ENCODE assay signal across 9 cellular contexts in genomic region chr17:15436399-15437369, GRCh38. TPM values are rescaled to one million over a fixed set of nuclear protein-coding genes. Genes with fewer than 3 reads are reported as not detected.
DNase-seq lines count a peak whose midpoint lies in the region; ATAC-seq and TF ChIP-seq lines count a peak whose summit lies in the region.
"Had no signal": no experiment of that assay in that cellular context is flagged by ENCODE, and none has a peak within 500 bp of the region (broad histone marks: within the 10 kb centered on the region; RNA-seq: fewer than 3 reads in every experiment).

No MANE protein-coding gene starts in this region.

- POLR2A ChIA-PET in HEK293T (lab: Yijun Ruan, JAX): no interaction called here

- ATAC-seq in HG02840 (IDR thresholded peaks at IDR 0.05; ENCODE audit: low FRiP score, unreplicated experiment): no peak

- no peaks in the 10 kb centered on the region for H3K36me3 ChIP-seq in BLaER1 treated with 17β-estradiol and CSF1 and Interleukin-3, amounts not matched to agents 10 nM and 100 nM

- DNase-seq in HEK293T (ENCODE audit: extremely low spot score) (peak; percentile 38), RPMI7951 (ENCODE audit: low read depth) (peak; percentile 22), left kidney (ENCODE audit: low read depth, low spot score) (peak; percentile 50), NCI-H1694 treated with DMSO at 0.1 percent for 48 hours (lab: John Stamatoyannopoulos, UW) (no peak)
- DNase-seq in central memory CD4-positive, alpha-beta T cell: peak; percentile 24

- H3K4me3 ChIP-seq in BLaER1 treated with 17β-estradiol and CSF1 and Interleukin-3, amounts not matched to agents 10 nM and 100 nM: peak overlapping the region in 4 of 10 experiments; percentile 12 to 39 (median 16); a peak in 4 of 20 replicates

- no peaks in the 10 kb centered on the region for H3K27me3 ChIP-seq in BLaER1 treated with 17β-estradiol and CSF1 and Interleukin-3, amounts not matched to agents 10 nM and 100 nM

- H3K27ac ChIP-seq in BLaER1 treated with 17β-estradiol and CSF1 and Interleukin-3, amounts not matched to agents 10 nM and 100 nM: peak overlapping the region in 4 of 11 experiments; percentile 22 to 57 (median 45); a peak in 7 of 22 replicates
- peak overlapping the region; percentile 66 for H3K27ac ChIP-seq in temporal lobe (ENCODE audit: low read depth, low read length)
- H3K27ac ChIP-seq: parathyroid adenoma had no signal

- CTCF ChIA-PET in HEK293T (lab: Yijun Ruan, JAX): interaction anchor here (0.6 to 1.3 kb wide), 4 partner anchors 9 to 179 kb away, joined by 3 to 4 read pairs (median 4); no protein-coding TSS in a partner anchor

- peaks cover 9 to 17% (median 14%) of the 10 kb centered on the region in 10 experiments; a peak in 19 of 20 replicates for H3K4me1 ChIP-seq in BLaER1 treated with 17β-estradiol and CSF1 and Interleukin-3, amounts not matched to agents 10 nM and 100 nM
- H3K4me1 ChIP-seq: parathyroid adenoma had no signal

- no peak overlapping the region for H3K9ac ChIP-seq in BLaER1 treated with 17β-estradiol and CSF1 and Interleukin-3, amounts not matched to agents 10 nM and 100 nM
- H3K9ac ChIP-seq: parathyroid adenoma had no signal

- peaks cover 11 to 25% (median 19%) of the 10 kb centered on the region in 11 experiments for H3K9me3 ChIP-seq in BLaER1 treated with 17β-estradiol and CSF1 and Interleukin-3, amounts not matched to agents 10 nM and 100 nM (replicated peaks in 1 of 11)

- peak overlapping the region in 9 of 11 experiments; percentile 18 to 63 (median 57); a peak in 19 of 22 replicates for H3K4me2 ChIP-seq in BLaER1 treated with 17β-estradiol and CSF1 and Interleukin-3, amounts not matched to agents 10 nM and 100 nM

- H4K20me1 ChIP-seq in BLaER1 treated with 17β-estradiol and CSF1 and Interleukin-3, amounts not matched to agents 10 nM and 100 nM: no peaks in the 10 kb centered on the region

TF ChIP-seq in HEK293T, 16 proteins besides CTCF, POLR2A, EP300 and RAD21:
- 0 out of 2 replicates have a peak, but pooled peaks have one; percentile 16 for TF ChIP-seq ELF4 (IDR thresholded peaks at IDR 0.05)
- no peak for TF ChIP-seq FOXM1 (IDR thresholded peaks at IDR 0.05; ENCODE audit: borderline replicate concordance)

RNA-seq across cellular contexts. Expression of gene CDRT4, which starts 30.7 kb away (rescaled TPM):
- 0.24 and 0.49 TPM in 2 replicates for total RNA-seq in RPMI7951 (2014; rRNA removed; shearing (Covaris generic))
- total RNA-seq in temporal lobe: 7.1 TPM
